In the genomic region with DNA sequence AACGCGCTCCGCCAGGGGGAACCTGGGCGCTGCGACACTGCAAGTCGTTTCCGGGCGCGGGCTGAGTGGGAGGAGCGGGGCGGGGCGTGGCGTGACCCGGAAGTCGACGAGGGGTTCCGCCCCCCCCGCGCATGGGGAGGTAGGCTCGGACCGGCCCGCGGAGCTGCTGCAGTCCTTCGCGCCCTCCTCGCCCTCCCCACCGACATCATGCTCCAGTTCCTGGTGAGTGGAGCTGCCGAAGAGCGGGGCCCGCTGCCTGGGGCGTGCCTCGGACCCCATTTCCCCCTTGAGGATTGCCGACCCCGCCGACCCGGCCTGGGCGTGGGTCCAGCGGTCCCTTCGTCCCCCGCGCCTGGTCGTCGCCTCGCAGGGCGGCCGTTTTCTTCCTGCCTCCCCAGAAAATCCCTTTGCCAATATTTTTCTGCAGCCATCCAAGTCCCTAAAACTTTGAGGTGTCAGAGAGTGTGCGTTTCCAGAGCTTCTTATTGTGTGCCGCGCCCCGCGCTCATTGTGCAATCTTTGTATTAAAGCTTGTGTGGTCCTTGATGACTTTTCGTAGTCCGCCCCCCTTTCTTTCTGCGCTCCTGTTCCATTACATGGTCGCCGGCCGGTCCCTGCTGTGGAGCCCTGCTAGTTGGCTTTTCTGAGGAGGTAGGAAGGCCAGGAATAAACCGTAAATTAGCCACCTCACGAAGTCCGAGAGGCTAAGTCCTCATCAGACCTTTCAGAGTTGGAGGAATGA, we compare ENCODE assay signal across 1 cellular context.
TF ChIP-seq lines count a peak whose summit lies in the region.

A gene (plus strand): TSS at position 142 of the 742 bp plus-strand sequence.

TF ChIP-seq in HEK293, 187 proteins besides CTCF, POLR2A, EP300 and RAD21 (continued from another document):
- TF ChIP-seq, protein P1, sequence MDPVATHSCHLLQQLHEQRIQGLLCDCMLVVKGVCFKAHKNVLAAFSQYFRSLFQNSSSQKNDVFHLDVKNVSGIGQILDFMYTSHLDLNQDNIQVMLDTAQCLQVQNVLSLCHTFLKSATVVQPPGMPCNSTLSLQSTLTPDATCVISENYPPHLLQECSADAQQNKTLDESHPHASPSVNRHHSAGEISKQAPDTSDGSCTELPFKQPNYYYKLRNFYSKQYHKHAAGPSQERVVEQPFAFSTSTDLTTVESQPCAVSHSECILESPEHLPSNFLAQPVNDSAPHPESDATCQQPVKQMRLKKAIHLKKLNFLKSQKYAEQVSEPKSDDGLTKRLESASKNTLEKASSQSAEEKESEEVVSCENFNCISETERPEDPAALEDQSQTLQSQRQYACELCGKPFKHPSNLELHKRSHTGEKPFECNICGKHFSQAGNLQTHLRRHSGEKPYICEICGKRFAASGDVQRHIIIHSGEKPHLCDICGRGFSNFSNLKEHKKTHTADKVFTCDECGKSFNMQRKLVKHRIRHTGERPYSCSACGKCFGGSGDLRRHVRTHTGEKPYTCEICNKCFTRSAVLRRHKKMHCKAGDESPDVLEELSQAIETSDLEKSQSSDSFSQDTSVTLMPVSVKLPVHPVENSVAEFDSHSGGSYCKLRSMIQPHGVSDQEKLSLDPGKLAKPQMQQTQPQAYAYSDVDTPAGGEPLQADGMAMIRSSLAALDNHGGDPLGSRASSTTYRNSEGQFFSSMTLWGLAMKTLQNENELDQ (tag by site-specific recombination; IDR thresholded peaks at IDR 0.05; ENCODE audit: low read depth): no peak
- TF ChIP-seq ZNF10 (tag by site-specific recombination; IDR thresholded peaks at IDR 0.05): 0 out of 2 replicates have a peak, but pooled peaks have one; percentile 29
- TF ChIP-seq BCL11A (tag by site-specific recombination; IDR thresholded peaks at IDR 0.05; ENCODE audit: low read depth): peak; percentile 60; the same call in 1 of the 2 replicates
- peak; percentile 96 for TF ChIP-seq HOXC10 (CRISPR knock-in tag; IDR thresholded peaks at IDR 0.05)
- no peak for TF ChIP-seq ZNF837 (tag by site-specific recombination; IDR thresholded peaks at IDR 0.05)
- TF ChIP-seq ZNF112 (tag by site-specific recombination; IDR thresholded peaks at IDR 0.05): no peak
- TF ChIP-seq, protein P2, sequence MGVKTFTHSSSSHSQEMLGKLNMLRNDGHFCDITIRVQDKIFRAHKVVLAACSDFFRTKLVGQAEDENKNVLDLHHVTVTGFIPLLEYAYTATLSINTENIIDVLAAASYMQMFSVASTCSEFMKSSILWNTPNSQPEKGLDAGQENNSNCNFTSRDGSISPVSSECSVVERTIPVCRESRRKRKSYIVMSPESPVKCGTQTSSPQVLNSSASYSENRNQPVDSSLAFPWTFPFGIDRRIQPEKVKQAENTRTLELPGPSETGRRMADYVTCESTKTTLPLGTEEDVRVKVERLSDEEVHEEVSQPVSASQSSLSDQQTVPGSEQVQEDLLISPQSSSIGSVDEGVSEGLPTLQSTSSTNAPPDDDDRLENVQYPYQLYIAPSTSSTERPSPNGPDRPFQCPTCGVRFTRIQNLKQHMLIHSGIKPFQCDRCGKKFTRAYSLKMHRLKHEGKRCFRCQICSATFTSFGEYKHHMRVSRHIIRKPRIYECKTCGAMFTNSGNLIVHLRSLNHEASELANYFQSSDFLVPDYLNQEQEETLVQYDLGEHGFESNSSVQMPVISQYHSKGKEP (tag by site-specific recombination; IDR thresholded peaks at IDR 0.05): peak; percentile 40; the same call in 1 of the 2 replicates
- peak; percentile 55; the same call in 1 of the 2 replicates for TF ChIP-seq ZNF121 (tag by site-specific recombination; IDR thresholded peaks at IDR 0.05)
- TF ChIP-seq ZNF473 (tag by site-specific recombination; IDR thresholded peaks at IDR 0.05): no peak
- TF ChIP-seq ZNF610 (tag by site-specific recombination; IDR thresholded peaks at IDR 0.05; ENCODE audit: borderline replicate concordance): peak; percentile 77; the same call in 1 of the 2 replicates
- peak; percentile 62; the same call in 1 of the 2 replicates for TF ChIP-seq KLF10 (tag by site-specific recombination; IDR thresholded peaks at IDR 0.05)
- TF ChIP-seq ZNF274 (IDR thresholded peaks at IDR 0.05; ENCODE audit: low read length): no peak
- TF ChIP-seq ZNF274 (tag by site-specific recombination; IDR thresholded peaks at IDR 0.05; ENCODE audit: borderline replicate concordance): no peak
- TF ChIP-seq OVOL3 (tag by site-specific recombination; IDR thresholded peaks at IDR 0.05): no peak; the same call in 1 of the 2 replicates
- no peak for TF ChIP-seq TRIM28 (IDR thresholded peaks at IDR 0.05; ENCODE audit: borderline replicate concordance, low read length)
- TF ChIP-seq ZNF223 (tag by site-specific recombination; IDR thresholded peaks at IDR 0.05): no peak
- TF ChIP-seq, protein P3, sequence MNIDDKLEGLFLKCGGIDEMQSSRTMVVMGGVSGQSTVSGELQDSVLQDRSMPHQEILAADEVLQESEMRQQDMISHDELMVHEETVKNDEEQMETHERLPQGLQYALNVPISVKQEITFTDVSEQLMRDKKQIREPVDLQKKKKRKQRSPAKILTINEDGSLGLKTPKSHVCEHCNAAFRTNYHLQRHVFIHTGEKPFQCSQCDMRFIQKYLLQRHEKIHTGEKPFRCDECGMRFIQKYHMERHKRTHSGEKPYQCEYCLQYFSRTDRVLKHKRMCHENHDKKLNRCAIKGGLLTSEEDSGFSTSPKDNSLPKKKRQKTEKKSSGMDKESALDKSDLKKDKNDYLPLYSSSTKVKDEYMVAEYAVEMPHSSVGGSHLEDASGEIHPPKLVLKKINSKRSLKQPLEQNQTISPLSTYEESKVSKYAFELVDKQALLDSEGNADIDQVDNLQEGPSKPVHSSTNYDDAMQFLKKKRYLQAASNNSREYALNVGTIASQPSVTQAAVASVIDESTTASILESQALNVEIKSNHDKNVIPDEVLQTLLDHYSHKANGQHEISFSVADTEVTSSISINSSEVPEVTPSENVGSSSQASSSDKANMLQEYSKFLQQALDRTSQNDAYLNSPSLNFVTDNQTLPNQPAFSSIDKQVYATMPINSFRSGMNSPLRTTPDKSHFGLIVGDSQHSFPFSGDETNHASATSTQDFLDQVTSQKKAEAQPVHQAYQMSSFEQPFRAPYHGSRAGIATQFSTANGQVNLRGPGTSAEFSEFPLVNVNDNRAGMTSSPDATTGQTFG (tag by site-specific recombination; IDR thresholded peaks at IDR 0.05; ENCODE audit: borderline replicate concordance): no peak
- no peak for TF ChIP-seq ZNF354C (tag by site-specific recombination; IDR thresholded peaks at IDR 0.05; ENCODE audit: borderline replicate concordance, low read depth)
- TF ChIP-seq ZFP69B (tag by site-specific recombination; IDR thresholded peaks at IDR 0.05): peak; percentile 80
- TF ChIP-seq ZNF175 (tag by site-specific recombination; IDR thresholded peaks at IDR 0.05): no peak
- TF ChIP-seq GLIS1 (tag by site-specific recombination; IDR thresholded peaks at IDR 0.05): peak; percentile 83
- 0 out of 2 replicates have a peak, but pooled peaks have one; percentile 6 for TF ChIP-seq GFI1B (tag by site-specific recombination; IDR thresholded peaks at IDR 0.05)
- peak; percentile 38; the same call in 1 of the 2 replicates for TF ChIP-seq WT1 (tag by site-specific recombination; IDR thresholded peaks at IDR 0.05)
- peak; percentile 89; the same call in 1 of the 2 replicates for TF ChIP-seq ZBTB1 (tag by site-specific recombination; IDR thresholded peaks at IDR 0.05)
- peak; percentile 86; the same call in 1 of the 2 replicates for TF ChIP-seq ZNF660 (tag by site-specific recombination; IDR thresholded peaks at IDR 0.05)
- peak; percentile 99 for TF ChIP-seq KLF8 (tag by site-specific recombination; IDR thresholded peaks at IDR 0.05)
- TF ChIP-seq, protein P4, sequence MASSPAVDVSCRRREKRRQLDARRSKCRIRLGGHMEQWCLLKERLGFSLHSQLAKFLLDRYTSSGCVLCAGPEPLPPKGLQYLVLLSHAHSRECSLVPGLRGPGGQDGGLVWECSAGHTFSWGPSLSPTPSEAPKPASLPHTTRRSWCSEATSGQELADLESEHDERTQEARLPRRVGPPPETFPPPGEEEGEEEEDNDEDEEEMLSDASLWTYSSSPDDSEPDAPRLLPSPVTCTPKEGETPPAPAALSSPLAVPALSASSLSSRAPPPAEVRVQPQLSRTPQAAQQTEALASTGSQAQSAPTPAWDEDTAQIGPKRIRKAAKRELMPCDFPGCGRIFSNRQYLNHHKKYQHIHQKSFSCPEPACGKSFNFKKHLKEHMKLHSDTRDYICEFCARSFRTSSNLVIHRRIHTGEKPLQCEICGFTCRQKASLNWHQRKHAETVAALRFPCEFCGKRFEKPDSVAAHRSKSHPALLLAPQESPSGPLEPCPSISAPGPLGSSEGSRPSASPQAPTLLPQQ (tag by site-specific recombination; IDR thresholded peaks at IDR 0.05): peak; percentile 95
- no peak for TF ChIP-seq HOXD13 (CRISPR knock-in tag; IDR thresholded peaks at IDR 0.05; ENCODE audit: borderline replicate concordance)
- TF ChIP-seq ZNF404 (tag by site-specific recombination; IDR thresholded peaks at IDR 0.05): no peak
- TF ChIP-seq ZNF701 (tag by site-specific recombination; IDR thresholded peaks at IDR 0.05): no peak
- peak; percentile 81 for TF ChIP-seq ZNF629 (tag by site-specific recombination; IDR thresholded peaks at IDR 0.05)
- peak; percentile 94 for TF ChIP-seq ZNF335 (tag by site-specific recombination; conservative IDR thresholded peaks at IDR 0.05)
- TF ChIP-seq, protein P5, sequence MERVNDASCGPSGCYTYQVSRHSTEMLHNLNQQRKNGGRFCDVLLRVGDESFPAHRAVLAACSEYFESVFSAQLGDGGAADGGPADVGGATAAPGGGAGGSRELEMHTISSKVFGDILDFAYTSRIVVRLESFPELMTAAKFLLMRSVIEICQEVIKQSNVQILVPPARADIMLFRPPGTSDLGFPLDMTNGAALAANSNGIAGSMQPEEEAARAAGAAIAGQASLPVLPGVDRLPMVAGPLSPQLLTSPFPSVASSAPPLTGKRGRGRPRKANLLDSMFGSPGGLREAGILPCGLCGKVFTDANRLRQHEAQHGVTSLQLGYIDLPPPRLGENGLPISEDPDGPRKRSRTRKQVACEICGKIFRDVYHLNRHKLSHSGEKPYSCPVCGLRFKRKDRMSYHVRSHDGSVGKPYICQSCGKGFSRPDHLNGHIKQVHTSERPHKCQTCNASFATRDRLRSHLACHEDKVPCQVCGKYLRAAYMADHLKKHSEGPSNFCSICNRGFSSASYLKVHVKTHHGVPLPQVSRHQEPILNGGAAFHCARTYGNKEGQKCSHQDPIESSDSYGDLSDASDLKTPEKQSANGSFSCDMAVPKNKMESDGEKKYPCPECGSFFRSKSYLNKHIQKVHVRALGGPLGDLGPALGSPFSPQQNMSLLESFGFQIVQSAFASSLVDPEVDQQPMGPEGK (tag by site-specific recombination; IDR thresholded peaks at IDR 0.05): peak; percentile 99
- TF ChIP-seq ZNF843 (tag by site-specific recombination; IDR thresholded peaks at IDR 0.05): peak; percentile 55; the same call in 1 of the 2 replicates
- TF ChIP-seq SP3 (tag by site-specific recombination; IDR thresholded peaks at IDR 0.05): peak; percentile 97
- TF ChIP-seq GLIS2 (tag by site-specific recombination; IDR thresholded peaks at IDR 0.05): peak; percentile 99
- no peak for TF ChIP-seq ZBTB7A (tag by site-specific recombination; IDR thresholded peaks at IDR 0.05; ENCODE audit: low read depth)
- TF ChIP-seq ZNF391 (tag by site-specific recombination; IDR thresholded peaks at IDR 0.05; ENCODE audit: borderline replicate concordance, low read depth): 0 out of 2 replicates have a peak, but pooled peaks have one; percentile 30
- no peak for TF ChIP-seq ZNF791 (tag by site-specific recombination; IDR thresholded peaks at IDR 0.05)
- TF ChIP-seq ZBTB20 (tag by site-specific recombination; IDR thresholded peaks at IDR 0.05): peak; percentile 51; the same call in 1 of the 2 replicates
- TF ChIP-seq, protein P6, sequence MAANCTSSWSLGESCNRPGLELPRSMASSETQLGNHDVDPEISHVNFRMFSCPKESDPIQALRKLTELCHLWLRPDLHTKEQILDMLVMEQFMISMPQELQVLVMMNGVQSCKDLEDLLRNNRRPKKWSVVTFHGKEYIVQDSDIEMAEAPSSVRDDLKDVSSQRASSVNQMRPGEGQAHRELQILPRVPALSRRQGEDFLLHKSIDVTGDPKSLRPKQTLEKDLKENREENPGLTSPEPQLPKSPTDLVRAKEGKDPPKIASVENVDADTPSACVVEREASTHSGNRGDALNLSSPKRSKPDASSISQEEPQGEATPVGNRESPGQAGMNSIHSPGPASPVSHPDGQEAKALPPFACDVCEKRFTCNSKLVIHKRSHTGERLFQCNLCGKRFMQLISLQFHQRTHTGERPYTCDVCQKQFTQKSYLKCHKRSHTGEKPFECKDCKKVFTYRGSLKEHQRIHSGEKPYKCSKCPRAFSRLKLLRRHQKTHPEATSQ (tag by site-specific recombination; IDR thresholded peaks at IDR 0.05): peak; percentile 85
- TF ChIP-seq SP2 (tag by site-specific recombination; IDR thresholded peaks at IDR 0.05): peak; percentile 94
- TF ChIP-seq, protein P7, sequence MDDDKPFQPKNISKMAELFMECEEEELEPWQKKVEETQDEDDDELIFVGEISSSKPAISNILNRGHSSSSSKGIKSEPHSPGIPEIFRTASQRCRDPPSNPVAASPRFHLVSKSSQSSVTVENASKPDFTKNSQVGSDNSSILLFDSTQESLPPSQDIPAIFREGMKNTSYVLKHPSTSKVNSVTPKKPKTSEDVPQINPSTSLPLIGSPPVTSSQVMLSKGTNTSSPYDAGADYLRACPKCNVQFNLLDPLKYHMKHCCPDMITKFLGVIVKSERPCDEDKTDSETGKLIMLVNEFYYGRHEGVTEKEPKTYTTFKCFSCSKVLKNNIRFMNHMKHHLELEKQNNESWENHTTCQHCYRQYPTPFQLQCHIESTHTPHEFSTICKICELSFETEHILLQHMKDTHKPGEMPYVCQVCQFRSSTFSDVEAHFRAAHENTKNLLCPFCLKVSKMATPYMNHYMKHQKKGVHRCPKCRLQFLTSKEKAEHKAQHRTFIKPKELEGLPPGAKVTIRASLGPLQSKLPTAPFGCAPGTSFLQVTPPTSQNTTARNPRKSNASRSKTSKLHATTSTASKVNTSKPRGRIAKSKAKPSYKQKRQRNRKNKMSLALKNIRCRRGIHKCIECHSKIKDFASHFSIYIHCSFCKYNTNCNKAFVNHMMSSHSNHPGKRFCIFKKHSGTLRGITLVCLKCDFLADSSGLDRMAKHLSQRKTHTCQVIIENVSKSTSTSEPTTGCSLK (tag by site-specific recombination; IDR thresholded peaks at IDR 0.05): no peak
- no peak for TF ChIP-seq SCRT1 (tag by site-specific recombination; IDR thresholded peaks at IDR 0.05; ENCODE audit: borderline replicate concordance)
- TF ChIP-seq ZNF24 (tag by site-specific recombination; IDR thresholded peaks at IDR 0.05): 0 out of 2 replicates have a peak, but pooled peaks have one; percentile 23
- no peak for TF ChIP-seq OSR2 (tag by site-specific recombination; IDR thresholded peaks at IDR 0.05)
